8 cellular contexts compared by ENCODE assay signal in the genomic region with DNA sequence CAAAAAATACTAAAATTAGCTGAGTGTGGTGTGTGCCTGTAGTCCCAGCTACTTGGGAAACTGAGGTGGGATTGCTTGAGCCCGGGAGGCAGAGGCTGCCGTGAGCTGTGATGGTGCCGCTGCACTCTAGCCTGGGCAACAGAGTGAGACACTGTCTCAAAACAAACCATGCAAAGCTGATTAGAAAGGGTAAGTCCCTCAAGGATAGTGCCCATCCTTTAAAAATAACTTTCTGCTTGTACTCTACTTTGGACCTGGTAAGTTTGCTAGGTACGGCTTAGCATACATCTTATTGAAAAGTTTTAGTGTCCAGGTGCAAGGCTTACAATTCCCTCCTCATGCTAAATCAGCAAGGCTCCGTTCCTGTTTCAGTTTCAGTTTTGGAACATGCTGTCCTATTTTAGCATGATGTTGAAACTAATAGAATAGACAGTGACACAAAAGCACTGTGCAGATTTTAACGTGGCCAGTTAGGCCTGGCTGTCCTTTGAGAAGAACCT. TPM values are rescaled to one million over a fixed set of nuclear protein-coding genes. Genes with fewer than 3 reads are reported as not detected.
DNase-seq lines count a peak whose midpoint lies in the region; ATAC-seq and TF ChIP-seq lines count a peak whose summit lies in the region.

No MANE protein-coding gene starts in this region.

- no peak overlapping the region for H3K9ac ChIP-seq in mammary epithelial cell (ENCODE audit: insufficient read depth, low read length)
- peak overlapping the region; percentile 27 for H3K9ac ChIP-seq in SU-DHL-6 (ENCODE audit: low read length)

- H3K27me3 ChIP-seq in breast epithelium (no peaks in the 10 kb centered on the region), mammary epithelial cell (ENCODE audit: insufficient read depth, low read length) (no peaks in the 10 kb centered on the region), SU-DHL-6 (ENCODE audit: low read length) (no peaks in the 10 kb centered on the region), tibial artery (no peaks in the 10 kb centered on the region)

- H3K4me1 ChIP-seq in breast epithelium (peaks cover 5 to 6% of the 10 kb centered on the region in 2 donors), mammary epithelial cell (ENCODE audit: insufficient read depth, low read length) (peaks cover 5% of the 10 kb centered on the region), tibial artery (peaks cover 0 to 42% (median 12%) of the 10 kb centered on the region in 4 donors)

- H3K27ac ChIP-seq in breast epithelium = peak overlapping the region in 1 of 2 donors; percentile 34
- H3K27ac ChIP-seq in mammary epithelial cell (ENCODE audit: insufficient read depth, low read depth, low read length) = no peak overlapping the region
- H3K27ac ChIP-seq in SU-DHL-6 (ENCODE audit: low read depth, low read length) = peak overlapping the region; percentile 23; the same call in 1 of the 2 replicates
- H3K27ac ChIP-seq in tibial artery = peak overlapping the region in 1 of 2 donors; percentile 53

- H3K9me2 ChIP-seq in SU-DHL-6 (replicated peaks; ENCODE audit: insufficient read depth, low read length) = no peaks in the 10 kb centered on the region

- H3K4me2 ChIP-seq in mammary epithelial cell (ENCODE audit: insufficient read depth, low read depth, low read length) (no peak overlapping the region), SU-DHL-6 (ENCODE audit: low read depth, low read length, poor library complexity, severe bottlenecking) (peak overlapping the region; percentile 52)

- H3K9me3 ChIP-seq in breast epithelium (no peaks in the 10 kb centered on the region), mammary epithelial cell (replicated peaks; ENCODE audit: insufficient read depth, low read length) (no peaks in the 10 kb centered on the region), SU-DHL-6 (ENCODE audit: insufficient read depth, low read length) (no peaks in the 10 kb centered on the region), tibial artery (no peaks in the 10 kb centered on the region)

- peak in 1 of 2 donors; percentile 20 for DNase-seq in breast epithelium (ENCODE audit: low spot score in 2 of 2)
- DNase-seq in mammary epithelial cell = no peak
- peak; percentile 22 for DNase-seq in islet precursor cell
- peak in 1 of 2 donors; percentile 51 for DNase-seq in tibial artery
- DNase-seq in NCI-H146 treated with DMSO at 0.1 percent for 48 hours (lab: John Stamatoyannopoulos, UW; ENCODE audit: unreplicated experiment) = no peak
- no peak for DNase-seq in NCI-H82 treated with DMSO at 0.1 percent for 48 hours (lab: John Stamatoyannopoulos, UW; ENCODE audit: unreplicated experiment)

- TF ChIP-seq POLR2A in breast epithelium (IDR thresholded peaks at IDR 0.05) = no peak

- TF ChIP-seq CTCF in breast epithelium (IDR thresholded peaks at IDR 0.05) (no peak), mammary epithelial cell (conservative IDR thresholded peaks at IDR 0.05 in 1 of 2, IDR thresholded peaks at IDR 0.05 in 1 of 2; ENCODE audit: extremely low read depth in 1 of 2, insufficient read depth in 1 of 2, low read depth in 1 of 2, low read length in 2 of 2) (no peak), SU-DHL-6 (IDR thresholded peaks at IDR 0.05; ENCODE audit: insufficient read depth, low read length, poor library complexity, severe bottlenecking) (no peak), tibial artery (IDR thresholded peaks at IDR 0.05) (no peak)

- no TSS peak for BruUV-seq in mammary epithelial cell (replicated peaks; lab: Mats Ljungman, UMichigan)

- CTCF ChIA-PET in mammary epithelial cell (lab: Charles Lee; ENCODE audit: low non-redundant PET) = no interaction called here

- H3K79me2 ChIP-seq in mammary epithelial cell (ENCODE audit: insufficient read depth, low read length) (peaks cover 36% of the 10 kb centered on the region), SU-DHL-6 (ENCODE audit: insufficient read depth, low read length) (no peaks in the 10 kb centered on the region)

- dilution Hi-C loops in mammary epithelial cell (cut with HindIII; ENCODE audit: low sequenced_read_pairs) = no loop called here

- H3K36me3 ChIP-seq in breast epithelium = no peaks in the 10 kb centered on the region
- H3K36me3 ChIP-seq in mammary epithelial cell (ENCODE audit: insufficient read depth, low read length) = peaks cover 10% of the 10 kb centered on the region
- H3K36me3 ChIP-seq in SU-DHL-6 (ENCODE audit: low read length) = peaks cover 5% of the 10 kb centered on the region; the same call in 1 of the 2 replicates
- H3K36me3 ChIP-seq in tibial artery = peaks cover 14 to 20% (median 17%) of the 10 kb centered on the region in 3 donors

- intact Hi-C loops in breast epithelium (cut with DNase I; ENCODE audit: low total_unique reads) (no loop called here), mammary epithelial cell (cut with micrococcal nuclease) (no loop called here), tibial artery (cut with DNase I; ENCODE audit: low total_unique reads) (no loop called here)

- 0 out of 2 replicates have a peak, but pooled peaks cover 7% of the 10 kb centered on the region for H3F3A ChIP-seq in SU-DHL-6 (ENCODE audit: insufficient read depth)

- H3K4me3 ChIP-seq in breast epithelium (peak overlapping the region; percentile 26 to 55 (median 29)), mammary epithelial cell (replicated peaks in 1 of 3; ENCODE audit: insufficient read depth in 1 of 3, low read depth in 2 of 3, low read length in 3 of 3) (no peak overlapping the region), SU-DHL-6 (ENCODE audit: insufficient read depth, low read length, poor library complexity, severe bottlenecking) (peak overlapping the region; percentile 27), tibial artery (peak overlapping the region; percentile 21 to 22)

- ATAC-seq in HG03025 (IDR thresholded peaks at IDR 0.05; ENCODE audit: low FRiP score, unreplicated experiment) = peak; percentile 74

- in situ Hi-C loops in mammary epithelial cell (cut with MboI; ENCODE audit: low sequenced_read_pairs in 2 of 2) = loop anchor here in 1 of 2 donors (10.0 kb wide), 1 partner anchor 54 kb away; no protein-coding TSS in a partner anchor

- H4K20me1 ChIP-seq in mammary epithelial cell (ENCODE audit: insufficient read depth, low read length) (no peaks in the 10 kb centered on the region), SU-DHL-6 (ENCODE audit: low read depth, low read length) (0 out of 2 replicates have a peak, but pooled peaks cover 3% of the 10 kb centered on the region)

- 79% methylated on average over 6 of the region's 6 CpGs for WGBS in mammary epithelial cell (ENCODE audit: low coverage, missing lambda C conversion rate)

- H2AFZ ChIP-seq in mammary epithelial cell (ENCODE audit: low read depth, low read length) (no peak overlapping the region), SU-DHL-6 (ENCODE audit: low read depth, low read length, severe bottlenecking) (no peak overlapping the region)

RNA-seq across cellular contexts. Expression of gene FEM1B, which starts 21.4 kb away (rescaled TPM):
- total RNA-seq in breast epithelium (10 to 100 TPM; 48.5 to 82.7 (median 60.0) TPM), mammary epithelial cell (100 to 1,000 TPM in 1 of 2 donors, 10 to 100 TPM in 1; 86.6 to 105 TPM)
- polyA plus RNA-seq in mammary epithelial cell = 51.5 TPM
- polyA minus RNA-seq in mammary epithelial cell = 81.8 TPM

Comparison
In these comparisons a context has a peak if more than half of its experiments do, and no peak if none do; other contexts are left out.
1. H3K4me3 ChIP-seq: peak in breast epithelium (3 of 3), SU-DHL-6 (single experiment) and tibial artery (2 of 2); none in mammary epithelial cell (0 of 3).